Comparison of ENCODE assay signal across 9 cellular contexts in genomic region chr5:96714450-96714849, GRCh38. TPM values are rescaled to one million over a fixed set of nuclear protein-coding genes. Genes with fewer than 3 reads are reported as not detected.
DNase-seq lines count a peak whose midpoint lies in the region; ATAC-seq, FAIRE-seq and TF ChIP-seq lines count a peak whose summit lies in the region.
"Had no signal": no experiment of that assay in that cellular context is flagged by ENCODE, and none has a peak within 500 bp of the region (broad histone marks: within the 10 kb centered on the region; RNA-seq: fewer than 3 reads in every experiment).

No MANE protein-coding gene starts in this region.

- TF ChIP-seq EP300 in HepG2 (IDR thresholded peaks at IDR 0.05; ENCODE audit: low read depth in 2 of 2, low read length in 2 of 2) (no peak), HepG2 (CRISPR knock-in tag; IDR thresholded peaks at IDR 0.05; ENCODE audit: borderline replicate concordance) (no peak)

- TF ChIP-seq CTCF in KMS-11 (conservative IDR thresholded peaks at IDR 0.05; ENCODE audit: low read depth, low read length) (no peak), MCF 10A (IDR thresholded peaks at IDR 0.05; ENCODE audit: unreplicated experiment) (no peak), HepG2 (CRISPR knock-in tag; IDR thresholded peaks at IDR 0.05) (no peak)

- CTCF ChIA-PET in MCF 10A (lab: Yijun Ruan, JAX) (interaction anchor here (0.6 to 2.4 kb wide), 9 partner anchors 9 to 1069 kb away, joined by 3 to 8 read pairs (median 4); no protein-coding TSS in a partner anchor), HepG2 (lab: Yijun Ruan, JAX; ENCODE audit: low intra/inter-chr PET ratio, low total read pairs) (no interaction called here)

- H3K27me3 ChIP-seq in KMS-11 (ENCODE audit: insufficient read depth, low read depth) (no peaks in the 10 kb centered on the region), HepG2 (ENCODE audit: control insufficient read depth in 1 of 2, insufficient read depth in 2 of 2, low read length in 2 of 2) (no peaks in the 10 kb centered on the region)

- peak overlapping the region; percentile 93 for H3K27ac Mint-ChIP-seq in MCF 10A (ENCODE audit: low read depth, unreplicated experiment)
- peak overlapping the region; percentile 85 to 94 for H3K27ac Mint-ChIP-seq in stimulated activated naive CD8-positive, alpha-beta T cell treated with anti-CD3 and anti-CD28 coated beads, Interleukin-15, amount 100 ng/mL, for 72 hours

- POLR2A ChIA-PET in MCF 10A (lab: Yijun Ruan, JAX) (interaction anchor here (0.7 to 12.7 kb wide), 9 partner anchors 10 to 647 kb away, joined by 3 to 177 read pairs (median 4); partner anchors contain the start of genes CAST and ERAP1), HepG2 (lab: Yijun Ruan, JAX) (interaction anchor here (0.6 to 2.0 kb wide), 5 partner anchors 9 to 93 kb away, joined by 3 to 18 read pairs (median 4); partner anchors contain the start of gene ERAP1)

- no peak overlapping the region for H3K9ac ChIP-seq in KMS-11
- H3K9ac ChIP-seq in HepG2 (ENCODE audit: insufficient read depth, low read depth, low read length), result peak overlapping the region; percentile 74

- H4K20me1 ChIP-seq in KMS-11 (ENCODE audit: insufficient read depth) (no peaks in the 10 kb centered on the region), HepG2 (ENCODE audit: insufficient read depth, low read length) (peaks cover 5% of the 10 kb centered on the region; the same call in 1 of the 2 replicates)

- peak overlapping the region; percentile 1; the same call in 1 of the 2 replicates for H3K4me2 ChIP-seq in KMS-11
- peak overlapping the region; percentile 69 for H3K4me2 ChIP-seq in HepG2 (ENCODE audit: low read depth, low read length)

- no peak overlapping the region for H3K4me3 Mint-ChIP-seq in MCF 10A (ENCODE audit: unreplicated experiment)
- H3K4me3 Mint-ChIP-seq in stimulated activated naive CD8-positive, alpha-beta T cell treated with anti-CD3 and anti-CD28 coated beads, Interleukin-15, amount 100 ng/mL, for 72 hours, result no peak overlapping the region

- FAIRE-seq in HepG2 (lab: Jason Lieb, UNC), result no peak

- peaks cover 48% of the 10 kb centered on the region for H3K4me1 Mint-ChIP-seq in MCF 10A (ENCODE audit: insufficient read depth, unreplicated experiment)
- H3K4me1 Mint-ChIP-seq in stimulated activated naive CD8-positive, alpha-beta T cell treated with anti-CD3 and anti-CD28 coated beads, Interleukin-15, amount 100 ng/mL, for 72 hours, result peaks cover 41% of the 10 kb centered on the region

- H3K79me2 ChIP-seq in KMS-11 (ENCODE audit: insufficient read depth, low read depth) (no peaks in the 10 kb centered on the region), HepG2 (ENCODE audit: insufficient read depth, low read length) (peaks cover 54% of the 10 kb centered on the region)

- in situ Hi-C loops in HepG2 (cut with HindIII; ENCODE audit: extremely low pct_ligation_motif_present, low pct_unique_long_range_greater_than_20kb), result no loop called here

- no peaks in the 10 kb centered on the region for H3K9me3 ChIP-seq in HepG2 (ENCODE audit: low read length)

- H2AFZ ChIP-seq in KMS-11 (ENCODE audit: low read depth), result no peak overlapping the region
- no peak overlapping the region for H2AFZ ChIP-seq in HepG2 (ENCODE audit: low read length)

- ATAC-seq in HepG2 (peak; percentile 56), GM21447 (IDR thresholded peaks at IDR 0.05; ENCODE audit: unreplicated experiment) (no peak), HG03469 (IDR thresholded peaks at IDR 0.05; ENCODE audit: unreplicated experiment) (no peak)
- ATAC-seq in stimulated activated naive CD8-positive, alpha-beta T cell treated with anti-CD3 and anti-CD28 coated beads, Interleukin-15, amount 100 ng/mL, for 72 hours, result no peak

- H3K36me3 Mint-ChIP-seq in MCF 10A (ENCODE audit: insufficient read depth, unreplicated experiment), result peaks cover 10% of the 10 kb centered on the region

- H3K4me1 ChIP-seq in KMS-11 (ENCODE audit: low read depth, poor library complexity, severe bottlenecking) (peaks cover 19% of the 10 kb centered on the region), HepG2 (ENCODE audit: insufficient read depth, low read length) (peaks cover 49% of the 10 kb centered on the region)

- BruUV-seq in MCF 10A (replicated peaks; lab: Mats Ljungman, UMichigan) (no TSS peak), HepG2 (replicated peaks; lab: Mats Ljungman, UMichigan) (no TSS peak)

- intact Hi-C loops in MCF 10A (cut with micrococcal nuclease) (no loop called here), HepG2 (cut with micrococcal nuclease; ENCODE audit: unreplicated experiment) (no loop called here)

- DNase-seq in MCF 10A (ENCODE audit: unreplicated experiment) (no peak), HepG2 (ENCODE audit: low spot score) (no peak), anterior cingulate cortex (lab: John Stamatoyannopoulos, UW) (no peak), SW 1271 (lab: John Stamatoyannopoulos, UW) (no peak)
- DNase-seq in stimulated activated naive CD8-positive, alpha-beta T cell treated with anti-CD3 and anti-CD28 coated beads, Interleukin-15, amount 100 ng/mL, for 72 hours, result no peak
- DNase-seq: activated gamma-delta T cell had no signal

- no peak for TF ChIP-seq POLR2A in HepG2 (IDR thresholded peaks at IDR 0.05; ENCODE audit: insufficient read depth in 1 of 2, low read depth in 2 of 2, low read length in 2 of 2)

- H3K27ac ChIP-seq in KMS-11 (no peak overlapping the region), HepG2 (ENCODE audit: extremely low read length, insufficient read depth, low read length) (peak overlapping the region; percentile 95)

- H3K36me3 ChIP-seq in KMS-11 (ENCODE audit: insufficient read depth) (no peaks in the 10 kb centered on the region), HepG2 (replicated peaks in 1 of 2; ENCODE audit: control insufficient read depth in 1 of 2, insufficient read depth in 2 of 2, low read length in 2 of 2) (no peaks in the 10 kb centered on the region)

- no peaks in the 10 kb centered on the region for H3K27me3 Mint-ChIP-seq in MCF 10A (ENCODE audit: insufficient read depth, unreplicated experiment)
- no peaks in the 10 kb centered on the region for H3K27me3 Mint-ChIP-seq in stimulated activated naive CD8-positive, alpha-beta T cell treated with anti-CD3 and anti-CD28 coated beads, Interleukin-15, amount 100 ng/mL, for 72 hours

- no peaks in the 10 kb centered on the region for H3K9me3 Mint-ChIP-seq in MCF 10A (ENCODE audit: unreplicated experiment)
- peaks cover 0 to 4% of the 10 kb centered on the region in 2 donors for H3K9me3 Mint-ChIP-seq in stimulated activated naive CD8-positive, alpha-beta T cell treated with anti-CD3 and anti-CD28 coated beads, Interleukin-15, amount 100 ng/mL, for 72 hours

- no peak for TF ChIP-seq RAD21 in HepG2 (CRISPR knock-in tag; IDR thresholded peaks at IDR 0.05)

- H3K4me3 ChIP-seq in KMS-11 (IDR thresholded peaks at IDR 0.05; ENCODE audit: insufficient read depth, low read depth, low read length), result no peak overlapping the region
- no peak overlapping the region; a peak in 1 of 6 replicates for H3K4me3 ChIP-seq in HepG2 (replicated peaks in 1 of 3; ENCODE audit: insufficient read depth in 1 of 3, low read depth in 2 of 3, low read length in 3 of 3)

RNA-seq across cellular contexts. Expression of gene CAST, which starts 52.3 kb away (rescaled TPM):
- total RNA-seq in MCF 10A (2022) (351 and 393 TPM in 2 replicates), HepG2 (2016; rRNA removed; fragmentation: Illumina TruSeq; extraction: Trizol) (67.6 and 87.8 TPM in 2 replicates)
- 18.4 and 21.4 TPM in 2 replicates for total RNA-seq in HepG2 (2016; cell fraction: cytosol; rRNA removed; fragmentation: Illumina TruSeq; extraction: Trizol; ENCODE audit: low read depth)
- total RNA-seq in HepG2 (2016; cell fraction: insoluble cytoplasmic fraction; rRNA removed; fragmentation: Illumina TruSeq; extraction: Trizol), result 66.7 and 88.4 TPM in 2 replicates
- 52.5 and 53.1 TPM in 2 replicates for total RNA-seq in HepG2 (2016; cell fraction: membrane; rRNA removed; fragmentation: Illumina TruSeq; extraction: Trizol)
- total RNA-seq in HepG2 (2016; cell fraction: nucleus; rRNA removed; fragmentation: Illumina TruSeq; extraction: Trizol), result 62.8 and 67.7 TPM in 2 replicates
- polyA plus RNA-seq in HepG2 (2011; rRNA removed), result 35.2 and 42.1 TPM in 2 replicates
- polyA plus RNA-seq in HepG2 (2011; cell fraction: cytosol; rRNA removed), result 22.7 and 32.6 TPM in 2 replicates
- 49.5 and 52.7 TPM in 2 replicates for polyA plus RNA-seq in HepG2 (2011; cell fraction: nucleus; rRNA removed)
- 54.0 and 64.0 TPM in 2 replicates for polyA plus RNA-seq in HepG2 (2012)
- polyA plus RNA-seq in HepG2 (2016; cell fraction: cytosol; fragmentation: Illumina TruSeq; extraction: Trizol; ENCODE audit: low read depth), result 24.3 and 25.3 TPM in 2 replicates
- 99.8 and 110 TPM in 2 replicates for polyA plus RNA-seq in HepG2 (2016; cell fraction: insoluble cytoplasmic fraction; fragmentation: Illumina TruSeq; extraction: Trizol; ENCODE audit: low read depth)
- 40.8 and 51.2 TPM in 2 replicates for polyA plus RNA-seq in HepG2 (2016; cell fraction: membrane; fragmentation: Illumina TruSeq; extraction: Trizol; ENCODE audit: low read depth)
- polyA plus RNA-seq in HepG2 (2016; cell fraction: nucleus; fragmentation: Illumina TruSeq; extraction: Trizol; ENCODE audit: insufficient read depth, low read depth), result 65.5 and 67.5 TPM in 2 replicates
- polyA minus RNA-seq in HepG2 (2011; rRNA and poly(A)+ RNA removed; ENCODE audit: low replicate concordance), result 12.4 and 53.4 TPM in 2 replicates
- polyA minus RNA-seq in HepG2 (2011; cell fraction: cytosol; rRNA and poly(A)+ RNA removed), result 39.6 and 45.8 TPM in 2 replicates
- polyA minus RNA-seq in HepG2 (2011; cell fraction: nucleus; rRNA and poly(A)+ RNA removed), result 166 and 175 TPM in 2 replicates
